In genomic region chr1:17494114-17494729, GRCh38 we compare ENCODE assay signal across 1 cellular context.
TF ChIP-seq lines count a peak whose summit lies in the region.

No MANE protein-coding gene starts in this region.

TF ChIP-seq in IMR-90, 13 proteins besides CTCF, POLR2A, EP300 and RAD21 (continued from another document):
- TF ChIP-seq USF2 (IDR thresholded peaks at IDR 0.05; ENCODE audit: low read depth, low read length) (no peak), CHD1 (IDR thresholded peaks at IDR 0.05; ENCODE audit: low read depth, low read length) (no peak), ELK1 (IDR thresholded peaks at IDR 0.05; ENCODE audit: borderline replicate concordance, low read depth, low read length) (no peak), MAZ (IDR thresholded peaks at IDR 0.05; ENCODE audit: borderline replicate concordance, low read depth, low read length) (no peak), RCOR1 (IDR thresholded peaks at IDR 0.05; ENCODE audit: insufficient replicate concordance, low read length) (no peak), MXI1 (IDR thresholded peaks at IDR 0.05; ENCODE audit: borderline replicate concordance, low read depth, low read length) (no peak), BHLHE40 (IDR thresholded peaks at IDR 0.05; ENCODE audit: low read depth, low read length) (peak; percentile 8; the same call in 1 of the 2 replicates), FOS (IDR thresholded peaks at IDR 0.05; ENCODE audit: low read depth, low read length) (peak; percentile 68), SMC3 (IDR thresholded peaks at IDR 0.05; ENCODE audit: low read depth, low read length) (peak; percentile 71), MAFK (IDR thresholded peaks at IDR 0.05; ENCODE audit: low read depth, low read length) (no peak)
